27 cellular contexts compared by ENCODE assay signal in genomic region chr3:792651-793050, GRCh38.
"Had no signal": no experiment of that assay in that cellular context is flagged by ENCODE, and none has a peak within 500 bp of the region (broad histone marks: within the 10 kb centered on the region; RNA-seq: fewer than 3 reads in every experiment).

No MANE protein-coding gene starts in this region.

- H3K27ac ChIP-seq: Peyer's patch, RWPE1, SJCRH30 had no signal

- H3K9me3 ChIP-seq: SJCRH30 had no signal

- H3K4me1 Mint-ChIP-seq: activated B cell treated with CpG ODN at 0.5 μM for 24 hours; activated CD4-positive, alpha-beta T cell treated with anti-CD3 and anti-CD28 coated beads, Interleukin-2, amount 10 ng/mL, durations not matched to agents 24 days and 14 days; activated CD8-positive, alpha-beta memory T cell treated with anti-CD3 and anti-CD28 coated beads, Interleukin-2, amount 10 ng/mL, durations not matched to agents 7 days and 5 days; activated T-helper 17 cell treated with anti-CD3 and anti-CD28 coated beads, Interleukin-2, amount 50 U/mL, for 72 hours; brain; central memory CD8-positive, alpha-beta T cell had no signal

- H3K4me1 ChIP-seq: Peyer's patch, SJCRH30 had no signal

- H3K4me3 ChIP-seq: Peyer's patch, SJCRH30 had no signal

- H3K27ac Mint-ChIP-seq: activated B cell treated with CpG ODN at 0.5 μM for 24 hours; activated CD4-positive, alpha-beta T cell treated with anti-CD3 and anti-CD28 coated beads, Interleukin-2, amount 10 ng/mL, durations not matched to agents 24 days and 14 days; activated CD8-positive, alpha-beta memory T cell treated with anti-CD3 and anti-CD28 coated beads, Interleukin-2, amount 10 ng/mL, durations not matched to agents 7 days and 5 days; activated naive CD4-positive, alpha-beta T cell treated with anti-CD3 and anti-CD28 coated beads for 36 hours; activated naive CD8-positive, alpha-beta T cell; activated T-helper 17 cell treated with anti-CD3 and anti-CD28 coated beads, Interleukin-2, amount 50 U/mL, for 72 hours; brain had no signal

- H3K36me3 ChIP-seq: Peyer's patch, SJCRH30 had no signal

- H3K27me3 ChIP-seq: Peyer's patch, SJCRH30 had no signal

- DNase-seq: activated B cell treated with CpG ODN at 0.5 μM for 24 hours; activated CD4-positive, alpha-beta T cell treated with anti-CD3 and anti-CD28 coated beads for 1 hour; activated CD4-positive, alpha-beta T cell treated with anti-CD3 and anti-CD28 coated beads, Interleukin-2, amount 10 ng/mL, durations not matched to agents 24 days and 14 days; activated CD4-positive, alpha-beta T cell treated with anti-CD3 and anti-CD28 coated beads, Interleukin-2, amount 50 U/mL, for 48 hours; activated CD8-positive, alpha-beta memory T cell treated with anti-CD3 and anti-CD28 coated beads, Interleukin-2, amount 10 ng/mL, durations not matched to agents 7 days and 5 days; activated gamma-delta T cell; activated naive CD4-positive, alpha-beta T cell treated with anti-CD3 and anti-CD28 coated beads for 36 hours; activated T-cell treated with anti-CD3 and anti-CD28 coated beads, Interleukin-2, amount 50 U/mL, for 4 hours; amygdala; Karpas-422; MM.1S; NCI-H1105; NCI-H1436; NCI-H187; NCI-H2081; NCI-H510A treated with DMSO at 0.1 percent for 48 hours; NCI-H82; Peyer's patch; Right ventricle myocardium superior; T-helper 2 cell; T1000 had no signal

- H3K9me3 Mint-ChIP-seq: activated CD4-positive, alpha-beta T cell treated with anti-CD3 and anti-CD28 coated beads, Interleukin-2, amount 10 ng/mL, durations not matched to agents 24 days and 14 days; activated naive CD4-positive, alpha-beta T cell treated with anti-CD3 and anti-CD28 coated beads for 36 hours had no signal

- H3K4me3 Mint-ChIP-seq: activated B cell treated with CpG ODN at 0.5 μM for 24 hours; activated CD4-positive, alpha-beta T cell treated with anti-CD3 and anti-CD28 coated beads, Interleukin-2, amount 10 ng/mL, durations not matched to agents 24 days and 14 days; activated CD8-positive, alpha-beta memory T cell treated with anti-CD3 and anti-CD28 coated beads, Interleukin-2, amount 10 ng/mL, durations not matched to agents 7 days and 5 days; activated naive CD4-positive, alpha-beta T cell treated with anti-CD3 and anti-CD28 coated beads for 36 hours; activated naive CD8-positive, alpha-beta T cell; activated T-cell treated with anti-CD3 and anti-CD28 coated beads, Interleukin-2, amount 50 U/mL, for 4 hours; activated T-helper 17 cell treated with anti-CD3 and anti-CD28 coated beads, Interleukin-2, amount 50 U/mL, for 72 hours; brain; central memory CD8-positive, alpha-beta T cell had no signal

- H3K27me3 Mint-ChIP-seq: activated B cell treated with CpG ODN at 0.5 μM for 24 hours; activated CD4-positive, alpha-beta T cell treated with anti-CD3 and anti-CD28 coated beads, Interleukin-2, amount 10 ng/mL, durations not matched to agents 24 days and 14 days; activated CD8-positive, alpha-beta memory T cell treated with anti-CD3 and anti-CD28 coated beads, Interleukin-2, amount 10 ng/mL, durations not matched to agents 7 days and 5 days; activated naive CD8-positive, alpha-beta T cell; activated T-helper 17 cell treated with anti-CD3 and anti-CD28 coated beads, Interleukin-2, amount 50 U/mL, for 72 hours; brain; central memory CD8-positive, alpha-beta T cell had no signal

- H3K36me3 Mint-ChIP-seq: activated CD8-positive, alpha-beta memory T cell treated with anti-CD3 and anti-CD28 coated beads, Interleukin-2, amount 10 ng/mL, durations not matched to agents 7 days and 5 days; activated naive CD8-positive, alpha-beta T cell; brain had no signal

- ATAC-seq: activated CD8-positive, alpha-beta memory T cell treated with anti-CD3 and anti-CD28 coated beads, Interleukin-2, amount 10 ng/mL, durations not matched to agents 7 days and 5 days; activated T-cell treated with anti-CD3 and anti-CD28 coated beads, Interleukin-2, amount 50 U/mL, for 4 hours; activated T-helper 17 cell treated with anti-CD3 and anti-CD28 coated beads, Interleukin-2, amount 50 U/mL, for 72 hours had no signal
